Comparison of ENCODE assay signal across 18 cellular contexts in genomic region chr3:16905704-16906103, GRCh38. TPM values are rescaled to one million over a fixed set of nuclear protein-coding genes. Genes with fewer than 3 reads are reported as not detected.
DNase-seq lines count a peak whose midpoint lies in the region; ATAC-seq and TF ChIP-seq lines count a peak whose summit lies in the region.
"Had no signal": no experiment of that assay in that cellular context is flagged by ENCODE, and none has a peak within 500 bp of the region (broad histone marks: within the 10 kb centered on the region; RNA-seq: fewer than 3 reads in every experiment).

No MANE protein-coding gene starts in this region.

- DNase-seq in activated CD4-positive, alpha-beta memory T cell treated with anti-CD3 and anti-CD28 coated beads for 36 hours, result no peak
- no peak for DNase-seq in activated CD4-positive, alpha-beta memory T cell treated with anti-CD3 and anti-CD28 coated beads, Interleukin-2, amount 10 ng/mL, durations not matched to agents 7 days and 5 days
- no peak for DNase-seq in CD8-positive, alpha-beta memory T cell
- no peak for DNase-seq in activated B cell treated with CpG ODN at 0.5 μM for 24 hours
- DNase-seq in naive thymus-derived CD8-positive, alpha-beta T cell, result no peak
- DNase-seq in AML-193 (lab: John Stamatoyannopoulos, UW), result no peak
- DNase-seq in stimulated activated CD4-positive, alpha-beta T cell treated with anti-CD3 and anti-CD28 coated beads, Interleukin-4, amount 100 ng/mL, for 1 hour, result no peak
- DNase-seq: activated CD4-positive, CD25-positive, alpha-beta regulatory T cell treated with anti-CD3 and anti-CD28 coated beads, Interleukin-2, amount 50 U/mL, for 72 hours; activated T-cell treated with anti-CD3 and anti-CD28 coated beads, Interleukin-2, amount 50 U/mL, for 1 hour; amygdala; foreskin fibroblast; GDM1; Karpas-422; NCI-H146; NCI-H226; SHP77 treated with DMSO at 0.1 percent for 48 hours; T-helper 9 cell had no signal

- H3K27ac ChIP-seq in CD8-positive, alpha-beta memory T cell (ENCODE audit: low read depth, low read length), result no peak overlapping the region

- H3K9me3 Mint-ChIP-seq in activated CD4-positive, alpha-beta memory T cell treated with anti-CD3 and anti-CD28 coated beads for 36 hours, result peaks cover 4% of the 10 kb centered on the region
- H3K9me3 Mint-ChIP-seq in activated CD4-positive, alpha-beta memory T cell treated with anti-CD3 and anti-CD28 coated beads, Interleukin-2, amount 10 ng/mL, durations not matched to agents 7 days and 5 days, result no peaks in the 10 kb centered on the region
- H3K9me3 Mint-ChIP-seq in CD8-positive, alpha-beta memory T cell, result no peaks in the 10 kb centered on the region
- H3K9me3 Mint-ChIP-seq in activated B cell treated with CpG ODN at 0.5 μM for 24 hours, result peaks cover 6% of the 10 kb centered on the region
- no peaks in the 10 kb centered on the region for H3K9me3 Mint-ChIP-seq in naive thymus-derived CD8-positive, alpha-beta T cell

- peaks cover 2% of the 10 kb centered on the region for H3K36me3 Mint-ChIP-seq in activated CD4-positive, alpha-beta memory T cell treated with anti-CD3 and anti-CD28 coated beads for 36 hours
- peaks cover 22% of the 10 kb centered on the region for H3K36me3 Mint-ChIP-seq in activated CD4-positive, alpha-beta memory T cell treated with anti-CD3 and anti-CD28 coated beads, Interleukin-2, amount 10 ng/mL, durations not matched to agents 7 days and 5 days (ENCODE audit: low read depth)
- peaks cover 0 to 3% (median 2%) of the 10 kb centered on the region in 3 donors for H3K36me3 Mint-ChIP-seq in CD8-positive, alpha-beta memory T cell
- peaks cover 13% of the 10 kb centered on the region for H3K36me3 Mint-ChIP-seq in activated B cell treated with CpG ODN at 0.5 μM for 24 hours (ENCODE audit: low read depth)
- H3K36me3 Mint-ChIP-seq in naive thymus-derived CD8-positive, alpha-beta T cell, result peaks cover 0 to 4% (median 2%) of the 10 kb centered on the region in 3 donors

- no peak for TF ChIP-seq CTCF in activated B cell treated with CpG ODN at 0.5 μM for 24 hours (IDR thresholded peaks at IDR 0.05)

- no peaks in the 10 kb centered on the region for H3K27me3 ChIP-seq in CD8-positive, alpha-beta memory T cell (ENCODE audit: insufficient read depth, low read length, poor library complexity, severe bottlenecking)

- H3K27me3 Mint-ChIP-seq in activated CD4-positive, alpha-beta memory T cell treated with anti-CD3 and anti-CD28 coated beads for 36 hours, result no peaks in the 10 kb centered on the region
- no peaks in the 10 kb centered on the region for H3K27me3 Mint-ChIP-seq in activated CD4-positive, alpha-beta memory T cell treated with anti-CD3 and anti-CD28 coated beads, Interleukin-2, amount 10 ng/mL, durations not matched to agents 7 days and 5 days
- H3K27me3 Mint-ChIP-seq in CD8-positive, alpha-beta memory T cell, result peaks cover 0 to 2% of the 10 kb centered on the region in 2 donors
- H3K27me3 Mint-ChIP-seq in activated B cell treated with CpG ODN at 0.5 μM for 24 hours, result no peaks in the 10 kb centered on the region
- no peaks in the 10 kb centered on the region for H3K27me3 Mint-ChIP-seq in naive thymus-derived CD8-positive, alpha-beta T cell

- POLR2A ChIA-PET in activated CD4-positive, alpha-beta memory T cell treated with anti-CD3 and anti-CD28 coated beads for 36 hours (lab: Charles Lee), result interaction anchor here (0.6 to 1.3 kb wide), 2 partner anchors 21 to 22 kb away, joined by 3 to 4 read pairs; partner anchors contain the start of gene PLCL2
- POLR2A ChIA-PET in activated CD4-positive, alpha-beta memory T cell treated with anti-CD3 and anti-CD28 coated beads, Interleukin-2, amount 10 ng/mL, durations not matched to agents 7 days and 5 days (lab: Charles Lee), result interaction anchor here (1.4 kb wide), 1 partner anchor 17 kb away, joined by 4 read pairs; no protein-coding TSS in a partner anchor
- POLR2A ChIA-PET in CD8-positive, alpha-beta memory T cell (lab: Charles Lee), result no interaction called here
- POLR2A ChIA-PET in activated B cell treated with CpG ODN at 0.5 μM for 24 hours (lab: Charles Lee), result interaction anchor here (1.3 to 1.5 kb wide), 2 partner anchors 8 to 20 kb away, joined by 4 to 5 read pairs; no protein-coding TSS in a partner anchor
- POLR2A ChIA-PET in naive thymus-derived CD8-positive, alpha-beta T cell (lab: Charles Lee), result interaction anchor here (1.0 kb wide), 1 partner anchor 20 kb away, joined by 3 read pairs; no protein-coding TSS in a partner anchor

- peaks cover 86% of the 10 kb centered on the region for H3K4me1 Mint-ChIP-seq in activated CD4-positive, alpha-beta memory T cell treated with anti-CD3 and anti-CD28 coated beads for 36 hours (ENCODE audit: low read depth)
- peaks cover 72% of the 10 kb centered on the region for H3K4me1 Mint-ChIP-seq in activated CD4-positive, alpha-beta memory T cell treated with anti-CD3 and anti-CD28 coated beads, Interleukin-2, amount 10 ng/mL, durations not matched to agents 7 days and 5 days
- peaks cover 91 to 95% (median 95%) of the 10 kb centered on the region in 3 donors for H3K4me1 Mint-ChIP-seq in CD8-positive, alpha-beta memory T cell
- peaks cover 88% of the 10 kb centered on the region for H3K4me1 Mint-ChIP-seq in activated B cell treated with CpG ODN at 0.5 μM for 24 hours
- H3K4me1 Mint-ChIP-seq in naive thymus-derived CD8-positive, alpha-beta T cell, result peaks cover 50 to 95% (median 86%) of the 10 kb centered on the region in 4 donors

- intact Hi-C loops in activated CD4-positive, alpha-beta memory T cell treated with anti-CD3 and anti-CD28 coated beads for 36 hours (cut with micrococcal nuclease), result loop anchor here (2.0 to 5.0 kb wide), 2 partner anchors 57 to 598 kb away; no protein-coding TSS in a partner anchor
- intact Hi-C loops in activated B cell treated with CpG ODN at 0.5 μM for 24 hours (cut with micrococcal nuclease), result loop anchor here (1.0 to 2.0 kb wide), 2 partner anchors 8 to 21 kb away; partner anchors contain the start of gene PLCL2

- H3K36me3 ChIP-seq in CD8-positive, alpha-beta memory T cell (ENCODE audit: insufficient read depth, low read length), result no peaks in the 10 kb centered on the region

- H3K27ac Mint-ChIP-seq in activated CD4-positive, alpha-beta memory T cell treated with anti-CD3 and anti-CD28 coated beads for 36 hours, result peak overlapping the region; percentile 47
- H3K27ac Mint-ChIP-seq in activated CD4-positive, alpha-beta memory T cell treated with anti-CD3 and anti-CD28 coated beads, Interleukin-2, amount 10 ng/mL, durations not matched to agents 7 days and 5 days, result no peak overlapping the region
- peak overlapping the region; percentile 6 to 94 (median 78) for H3K27ac Mint-ChIP-seq in CD8-positive, alpha-beta memory T cell
- peak overlapping the region; percentile 84 for H3K27ac Mint-ChIP-seq in activated B cell treated with CpG ODN at 0.5 μM for 24 hours
- peak overlapping the region; percentile 25 to 96 (median 76) for H3K27ac Mint-ChIP-seq in naive thymus-derived CD8-positive, alpha-beta T cell

- CTCF ChIA-PET in activated CD4-positive, alpha-beta memory T cell treated with anti-CD3 and anti-CD28 coated beads for 36 hours (lab: Charles Lee), result interaction anchor here (0.7 to 1.0 kb wide), 2 partner anchors 22 to 326 kb away, joined by 3 to 4 read pairs; no protein-coding TSS in a partner anchor
- CTCF ChIA-PET in activated CD4-positive, alpha-beta memory T cell treated with anti-CD3 and anti-CD28 coated beads, Interleukin-2, amount 10 ng/mL, durations not matched to agents 7 days and 5 days (lab: Charles Lee), result interaction anchor here (1.0 kb wide), 2 partner anchors 17 to 21 kb away, joined by 3 to 5 read pairs; partner anchors contain the start of gene PLCL2
- CTCF ChIA-PET in CD8-positive, alpha-beta memory T cell (lab: Charles Lee), result interaction anchor here (1.4 kb wide), 1 partner anchor 21 kb away, joined by 3 read pairs; the partner anchor contains the start of gene PLCL2
- CTCF ChIA-PET in activated B cell treated with CpG ODN at 0.5 μM for 24 hours (lab: Charles Lee), result no interaction called here

- no peaks in the 10 kb centered on the region for H3K9me3 ChIP-seq in CD8-positive, alpha-beta memory T cell (ENCODE audit: low read length)

- no peak for ATAC-seq in activated B cell treated with CpG ODN at 0.5 μM for 24 hours (ENCODE audit: low read depth)
- no peak for ATAC-seq in naive thymus-derived CD8-positive, alpha-beta T cell
- no peak for ATAC-seq in HG02973 (IDR thresholded peaks at IDR 0.05; ENCODE audit: unreplicated experiment)

- H3K4me1 ChIP-seq in CD8-positive, alpha-beta memory T cell (ENCODE audit: insufficient read depth, low read length), result peaks cover 93% of the 10 kb centered on the region

- H3K4me3 ChIP-seq in CD8-positive, alpha-beta memory T cell (ENCODE audit: low read length), result no peak overlapping the region

- H3K4me3 Mint-ChIP-seq in activated CD4-positive, alpha-beta memory T cell treated with anti-CD3 and anti-CD28 coated beads for 36 hours, result no peak overlapping the region
- no peak overlapping the region for H3K4me3 Mint-ChIP-seq in activated CD4-positive, alpha-beta memory T cell treated with anti-CD3 and anti-CD28 coated beads, Interleukin-2, amount 10 ng/mL, durations not matched to agents 7 days and 5 days
- peak overlapping the region in 5 of 7 donors; percentile 29 to 72 (median 39) for H3K4me3 Mint-ChIP-seq in CD8-positive, alpha-beta memory T cell
- H3K4me3 Mint-ChIP-seq in activated B cell treated with CpG ODN at 0.5 μM for 24 hours, result no peak overlapping the region
- H3K4me3 Mint-ChIP-seq in naive thymus-derived CD8-positive, alpha-beta T cell, result peak overlapping the region in 6 of 10 donors; percentile 20 to 84 (median 56)

RNA-seq across cellular contexts. Expression of gene PLCL2, which starts 20.9 kb away (rescaled TPM):
- 10 to 100 TPM; 16.7 to 17.1 TPM for total RNA-seq in activated CD4-positive, alpha-beta memory T cell treated with anti-CD3 and anti-CD28 coated beads for 36 hours
- total RNA-seq in activated CD4-positive, alpha-beta memory T cell treated with anti-CD3 and anti-CD28 coated beads, Interleukin-2, amount 10 ng/mL, durations not matched to agents 7 days and 5 days, result 10 to 100 TPM; 38.9 to 39.8 TPM
- total RNA-seq in CD8-positive, alpha-beta memory T cell, result 10 to 100 TPM; 22.2 to 22.8 TPM
- 94.9 TPM for polyA plus RNA-seq in CD8-positive, alpha-beta memory T cell
- 33.3 and 40.0 TPM in 2 replicates for total RNA-seq in activated B cell treated with CpG ODN at 0.5 μM for 24 hours
- 10 to 100 TPM; 85.0 to 86.3 TPM for total RNA-seq in naive thymus-derived CD8-positive, alpha-beta T cell
- 10 to 100 TPM; 57.7 to 84.4 (median 69.1) TPM for polyA plus RNA-seq in naive thymus-derived CD8-positive, alpha-beta T cell

Comparison
In these comparisons a context has a peak if more than half of its experiments do, and no peak if none do; other contexts are left out.
1. H3K4me3 Mint-ChIP-seq: peak in CD8-positive, alpha-beta memory T cell (5 of 7) and naive thymus-derived CD8-positive, alpha-beta T cell (6 of 10); none in activated CD4-positive, alpha-beta memory T cell treated with anti-CD3 and anti-CD28 coated beads for 36 hours (single experiment), activated CD4-positive, alpha-beta memory T cell treated with anti-CD3 and anti-CD28 coated beads, Interleukin-2, amount 10 ng/mL, durations not matched to agents 7 days and 5 days (single experiment) and activated B cell treated with CpG ODN at 0.5 μM for 24 hours (single experiment).